Comparison of ENCODE assay signal across 11 cellular contexts in the genomic region with DNA sequence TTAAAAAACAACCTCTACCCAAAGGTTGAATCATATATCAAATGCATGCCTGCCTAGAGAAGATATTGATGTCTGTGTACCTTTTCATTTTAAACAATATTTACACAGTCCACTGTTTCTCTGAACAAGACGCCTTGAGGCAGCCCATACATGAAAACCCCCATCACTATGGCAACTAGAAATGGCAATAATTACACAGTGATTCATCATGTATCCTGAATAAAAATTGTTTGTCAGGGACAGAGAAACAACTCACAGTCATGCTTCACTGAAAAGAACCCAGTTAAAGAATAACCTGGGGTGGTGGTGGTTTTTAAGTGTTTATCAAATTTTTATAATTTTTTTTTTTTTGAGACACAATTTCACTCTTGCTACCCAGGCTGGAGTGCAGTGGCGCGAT. TPM values are rescaled to one million over a fixed set of nuclear protein-coding genes. Genes with fewer than 3 reads are reported as not detected.
DNase-seq lines count a peak whose midpoint lies in the region; ATAC-seq and TF ChIP-seq lines count a peak whose summit lies in the region.
"Had no signal": no experiment of that assay in that cellular context is flagged by ENCODE, and none has a peak within 500 bp of the region (broad histone marks: within the 10 kb centered on the region; RNA-seq: fewer than 3 reads in every experiment).

No MANE protein-coding gene starts in this region.

- TF ChIP-seq CTCF in HFFc6 (IDR thresholded peaks at IDR 0.05): no peak

- H3K4me1 Mint-ChIP-seq in HFFc6 (ENCODE audit: low read depth): peaks cover 12% of the 10 kb centered on the region
- H3K4me1 Mint-ChIP-seq in activated naive CD4-positive, alpha-beta T cell treated with anti-CD3 and anti-CD28 coated beads for 36 hours (ENCODE audit: low read depth): peaks cover 19% of the 10 kb centered on the region
- H3K4me1 Mint-ChIP-seq in effector memory CD8-positive, alpha-beta T cell (ENCODE audit: low read depth in 2 of 2): no peaks in the 10 kb centered on the region
- H3K4me1 Mint-ChIP-seq: B cell had no signal

- H3K36me3 Mint-ChIP-seq in HFFc6 (ENCODE audit: low read depth): no peaks in the 10 kb centered on the region
- H3K36me3 Mint-ChIP-seq in activated naive CD4-positive, alpha-beta T cell treated with anti-CD3 and anti-CD28 coated beads for 36 hours (ENCODE audit: low read depth): no peaks in the 10 kb centered on the region
- no peaks in the 10 kb centered on the region for H3K36me3 Mint-ChIP-seq in effector memory CD8-positive, alpha-beta T cell (ENCODE audit: insufficient read depth)

- no peaks in the 10 kb centered on the region for H3K9me3 Mint-ChIP-seq in HFFc6
- no peaks in the 10 kb centered on the region for H3K9me3 Mint-ChIP-seq in activated naive CD4-positive, alpha-beta T cell treated with anti-CD3 and anti-CD28 coated beads for 36 hours
- no peaks in the 10 kb centered on the region for H3K9me3 Mint-ChIP-seq in effector memory CD8-positive, alpha-beta T cell
- H3K9me3 Mint-ChIP-seq: activated CD4-positive, alpha-beta T cell treated with anti-CD3 and anti-CD28 coated beads, Interleukin-2, amount 10 ng/mL, durations not matched to agents 7 days and 5 days had no signal

- no peak for ATAC-seq in effector memory CD8-positive, alpha-beta T cell (replicated peaks)

- intact Hi-C loops in activated naive CD4-positive, alpha-beta T cell treated with anti-CD3 and anti-CD28 coated beads for 36 hours (cut with micrococcal nuclease): no loop called here

- no peak overlapping the region for H3K4me3 Mint-ChIP-seq in HFFc6
- no peak overlapping the region for H3K4me3 Mint-ChIP-seq in activated naive CD4-positive, alpha-beta T cell treated with anti-CD3 and anti-CD28 coated beads for 36 hours
- no peak overlapping the region for H3K4me3 Mint-ChIP-seq in effector memory CD8-positive, alpha-beta T cell
- H3K4me3 Mint-ChIP-seq: activated CD4-positive, alpha-beta T cell treated with anti-CD3 and anti-CD28 coated beads, Interleukin-2, amount 10 ng/mL, durations not matched to agents 7 days and 5 days; B cell had no signal

- H3K27ac Mint-ChIP-seq in HFFc6: no peak overlapping the region
- no peak overlapping the region for H3K27ac Mint-ChIP-seq in activated naive CD4-positive, alpha-beta T cell treated with anti-CD3 and anti-CD28 coated beads for 36 hours
- no peak overlapping the region for H3K27ac Mint-ChIP-seq in effector memory CD8-positive, alpha-beta T cell
- H3K27ac Mint-ChIP-seq: B cell had no signal

- CTCF ChIA-PET in activated naive CD4-positive, alpha-beta T cell treated with anti-CD3 and anti-CD28 coated beads for 36 hours (lab: Charles Lee): no interaction called here

- DNase-seq in A172 (ENCODE audit: low spot score) (peak; percentile 27), HFFc6 (peak; percentile 52), NCI-H748 (lab: John Stamatoyannopoulos, UW; ENCODE audit: unreplicated experiment) (peak; percentile 84), dermis blood vessel endothelial cell (peak; percentile 83), NCI-H524 treated with DMSO at 0.1 percent for 48 hours (lab: John Stamatoyannopoulos, UW) (no peak), erythroblast (lab: John Stamatoyannopoulos, UW) (no peak)
- no peak for DNase-seq in activated naive CD4-positive, alpha-beta T cell treated with anti-CD3 and anti-CD28 coated beads for 36 hours
- DNase-seq in effector memory CD8-positive, alpha-beta T cell: no peak
- DNase-seq: activated CD4-positive, alpha-beta T cell treated with anti-CD3 and anti-CD28 coated beads, Interleukin-2, amount 10 ng/mL, durations not matched to agents 7 days and 5 days; substantia nigra had no signal

- peaks cover 3% of the 10 kb centered on the region; the same call in 1 of the 2 replicates for H3K27me3 Mint-ChIP-seq in HFFc6 (ENCODE audit: insufficient read depth)
- no peaks in the 10 kb centered on the region for H3K27me3 Mint-ChIP-seq in activated naive CD4-positive, alpha-beta T cell treated with anti-CD3 and anti-CD28 coated beads for 36 hours (ENCODE audit: low read depth)
- H3K27me3 Mint-ChIP-seq in effector memory CD8-positive, alpha-beta T cell: peaks cover 0 to 10% of the 10 kb centered on the region in 2 donors
- H3K27me3 Mint-ChIP-seq: activated CD4-positive, alpha-beta T cell treated with anti-CD3 and anti-CD28 coated beads, Interleukin-2, amount 10 ng/mL, durations not matched to agents 7 days and 5 days had no signal

- TF ChIP-seq POLR2A in erythroblast (IDR thresholded peaks at IDR 0.05; ENCODE audit: low read length): no peak

RNA-seq across cellular contexts. Expression of gene DNAJC12, which starts 19.7 kb away (rescaled TPM):
- total RNA-seq in A172 (2014; rRNA removed; shearing (Covaris generic)): 3.1 and 4.6 TPM in 2 replicates
- total RNA-seq in HFFc6 (2021; fragmentation: NEBNext Ultra II Directional; extraction: Animal tissue kit (Norgen Biotek cat#: 25700)): under 1 TPM in 5 of 6 experiments, not detected in 1; 0.20 to 0.47 (median 0.33) TPM
- 3.9 and 4.1 TPM in 2 replicates for total RNA-seq in dermis blood vessel endothelial cell
- total RNA-seq in activated naive CD4-positive, alpha-beta T cell treated with anti-CD3 and anti-CD28 coated beads for 36 hours: 10 to 100 TPM; 13.2 to 13.9 TPM
- total RNA-seq: B cell had no signal

Comparison
In these comparisons a context has a peak if more than half of its experiments do, and no peak if none do; other contexts are left out.
1. DNase-seq: peak in A172 (single experiment), HFFc6 (single experiment), NCI-H748 (single experiment) and dermis blood vessel endothelial cell (single experiment); none in NCI-H524 treated with DMSO at 0.1 percent for 48 hours (single experiment), erythroblast (0 of 2), activated naive CD4-positive, alpha-beta T cell treated with anti-CD3 and anti-CD28 coated beads for 36 hours (single experiment) and effector memory CD8-positive, alpha-beta T cell (0 of 3).